ENCODE assay signal across 8 cellular contexts in the genomic region with DNA sequence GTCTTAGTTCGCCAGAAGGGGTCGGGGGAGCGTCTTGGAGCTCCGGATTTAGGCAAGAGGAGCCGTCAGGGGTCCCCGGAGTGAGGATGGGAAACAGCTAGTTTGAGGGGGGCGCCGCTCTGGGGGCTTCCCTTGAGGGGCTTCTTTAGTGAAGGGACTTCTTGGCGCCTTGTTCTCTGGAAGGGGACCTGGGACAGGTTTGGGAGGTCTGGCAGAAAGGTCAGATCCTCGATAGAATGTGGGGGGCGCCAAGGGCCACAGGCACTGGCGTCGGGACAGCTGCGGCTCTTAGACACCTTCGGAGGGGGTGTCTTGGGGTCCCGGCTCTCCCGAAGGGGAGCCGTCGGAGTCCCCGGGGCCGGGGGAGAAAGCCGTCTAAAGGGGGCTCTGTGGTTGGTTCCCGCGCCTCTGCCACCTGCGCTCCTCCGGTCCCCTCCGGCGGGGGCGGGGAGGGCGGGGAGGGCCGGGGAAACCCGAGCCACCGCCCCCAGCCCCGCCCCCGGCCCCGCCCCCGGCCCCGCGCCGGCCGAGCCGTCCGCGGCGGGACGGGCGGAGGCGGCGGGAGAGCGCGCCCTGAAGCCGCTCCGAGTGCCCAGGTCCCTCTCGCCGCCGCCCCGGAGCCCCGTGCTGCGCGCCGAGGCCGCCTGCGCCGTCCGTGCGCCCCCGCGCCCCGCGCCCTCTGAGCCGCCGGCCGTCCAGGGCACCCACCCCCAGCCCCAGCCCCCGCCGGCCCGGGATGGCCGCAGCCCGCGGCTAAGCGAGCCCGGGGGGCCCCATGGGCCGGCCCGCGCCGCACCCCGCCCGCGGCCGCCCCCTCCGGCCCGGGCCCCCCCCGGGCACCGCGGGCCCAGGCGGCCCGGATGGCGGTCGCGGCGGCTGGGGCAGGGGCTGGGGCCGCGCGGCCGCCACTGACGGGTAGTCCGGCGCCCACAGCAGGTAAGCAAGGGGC. TPM values are rescaled to one million over a fixed set of nuclear protein-coding genes. Genes with fewer than 3 reads are reported as not detected.
A peak's percentile ranks its signal among the peaks of the same experiment; 100 is the strongest.
DNase-seq lines count a peak whose midpoint lies in the region; ATAC-seq and TF ChIP-seq lines count a peak whose summit lies in the region.

Gene NRTN, plus strand, starts transcription at position 552 of the 949 bp plus-strand sequence. CDS start 19,099 bp downstream, outside the sequence.

- H3K27ac Mint-ChIP-seq in stimulated activated naive CD8-positive, alpha-beta T cell treated with anti-CD3 and anti-CD28 coated beads, Interleukin-15, amount 100 ng/mL, for 72 hours, result peak within 1 kb of the TSS; percentile 96 to 97

- BruUV-seq in HCT116 (replicated peaks; lab: Mats Ljungman, UMichigan), result no TSS peak

- H3K4me3 Mint-ChIP-seq in stimulated activated naive CD8-positive, alpha-beta T cell treated with anti-CD3 and anti-CD28 coated beads, Interleukin-15, amount 100 ng/mL, for 72 hours, result peak within 1 kb of the TSS; percentile 94 to 98

- H3K4me1 Mint-ChIP-seq in stimulated activated naive CD8-positive, alpha-beta T cell treated with anti-CD3 and anti-CD28 coated beads, Interleukin-15, amount 100 ng/mL, for 72 hours, result peaks cover 45% of the 10 kb centered on the region

- H3K9ac ChIP-seq in HCT116 (ENCODE audit: low read length), result peak within 1 kb of the TSS; percentile 65

- H3K4me1 ChIP-seq in HCT116 (ENCODE audit: control insufficient read depth in 1 of 2, insufficient read depth in 2 of 2, low read length in 2 of 2) (peaks cover 5 to 24% of the 10 kb centered on the region in 2 experiments), RWPE2 (ENCODE audit: insufficient read depth, poor library complexity, severe bottlenecking) (no peaks in the 10 kb centered on the region), ascending aorta (peaks cover 3% of the 10 kb centered on the region in 2 donors), thyroid gland (peaks cover 9 to 25% of the 10 kb centered on the region in 2 donors)

- 5 to 12% methylated on average over 5 to 15 of the region's 107 CpGs for WGBS in thyroid gland, 2 donors

- no peaks in the 10 kb centered on the region for H3K9me3 Mint-ChIP-seq in stimulated activated naive CD8-positive, alpha-beta T cell treated with anti-CD3 and anti-CD28 coated beads, Interleukin-15, amount 100 ng/mL, for 72 hours

- H3K27me3 Mint-ChIP-seq in stimulated activated naive CD8-positive, alpha-beta T cell treated with anti-CD3 and anti-CD28 coated beads, Interleukin-15, amount 100 ng/mL, for 72 hours, result peaks cover 56% of the 10 kb centered on the region

- peak; percentile 57 for ATAC-seq in HCT116
- no peak for ATAC-seq in RWPE2 (ENCODE audit: low read depth)
- peak; percentile 27 for ATAC-seq in stimulated activated naive CD8-positive, alpha-beta T cell treated with anti-CD3 and anti-CD28 coated beads, Interleukin-15, amount 100 ng/mL, for 72 hours
- no peak for ATAC-seq in HG02981 (IDR thresholded peaks at IDR 0.05; ENCODE audit: unreplicated experiment)

- peak within 1 kb of the TSS; percentile 94 for H3K4me2 ChIP-seq in HCT116 (ENCODE audit: low read length)

- intact Hi-C loops in HCT116 (cut with micrococcal nuclease), result loop anchor here (1.0 to 2.0 kb wide), 3 partner anchors 22 to 218 kb away; no protein-coding TSS in a partner anchor
- intact Hi-C loops in ascending aorta (cut with DNase I), result loop anchor here (1.0 to 10.0 kb wide), 2 partner anchors 99 to 220 kb away; partner anchors contain the start of gene NDUFA11
- intact Hi-C loops in thyroid gland (cut with DNase I), result loop anchor here (2.0 to 10.0 kb wide), 3 partner anchors 88 to 218 kb away; no protein-coding TSS in a partner anchor

- H3K4me3 ChIP-seq in HCT116 (replicated peaks in 1 of 2; ENCODE audit: low read depth in 1 of 2, low read length in 2 of 2) (peak within 1 kb of the TSS; percentile 65 to 70), RWPE2 (ENCODE audit: severe bottlenecking) (peak within 1 kb of the TSS; percentile 25), ascending aorta (peak within 1 kb of the TSS; percentile 33 to 49), kidney epithelial cell (ENCODE audit: low read depth, low read length) (peak within 1 kb of the TSS; percentile 10), thyroid gland (replicated peaks in 1 of 3) (peak within 1 kb of the TSS in 1 of 3 donors; percentile 35)

- no peaks in the 10 kb centered on the region for H3K27me3 ChIP-seq in HCT116 (ENCODE audit: insufficient read depth, low read length)
- H3K27me3 ChIP-seq in RWPE2 (ENCODE audit: insufficient read depth, poor library complexity, severe bottlenecking), result peaks cover 12% of the 10 kb centered on the region
- H3K27me3 ChIP-seq in ascending aorta, result peaks cover 16% of the 10 kb centered on the region
- peaks cover 33% of the 10 kb centered on the region for H3K27me3 ChIP-seq in kidney epithelial cell (ENCODE audit: control insufficient read depth, insufficient read depth, low read length)
- peaks cover 3% of the 10 kb centered on the region for H3K27me3 ChIP-seq in thyroid gland

- TF ChIP-seq POLR2A in HCT116 (IDR thresholded peaks at IDR 0.05; ENCODE audit: borderline replicate concordance, extremely low read depth, insufficient read depth, insufficient read length) (no peak), thyroid gland (IDR thresholded peaks at IDR 0.05) (no peak)

- RAD21 ChIA-PET in HCT116 (lab: Charles Lee; ENCODE audit: low non-redundant PET in 1 of 2, low total read pairs in 2 of 2, uncharacterized antibody in 2 of 2, unreplicated experiment in 2 of 2), result interaction anchor here (0.5 to 1.8 kb wide), 10 partner anchors 10 to 241 kb away, joined by 3 to 10 read pairs (median 4); partner anchors contain the start of genes LONP1 (in 1 of the 2) and NDUFA11 (in 1 of the 2)

- H3K79me2 ChIP-seq in HCT116 (ENCODE audit: insufficient read depth, low read length), result no peaks in the 10 kb centered on the region

- H2AFZ ChIP-seq in HCT116 (ENCODE audit: low read depth, low read length, poor library complexity, severe bottlenecking), result peak within 1 kb of the TSS; percentile 88

- H3K27ac ChIP-seq in HCT116 (ENCODE audit: low read depth, low read length), result peak within 1 kb of the TSS; percentile 24; the same call in 1 of the 2 replicates
- no peak within 1 kb of the TSS for H3K27ac ChIP-seq in RWPE2 (ENCODE audit: poor library complexity, severe bottlenecking)
- H3K27ac ChIP-seq in ascending aorta, result no peak within 1 kb of the TSS
- peak within 1 kb of the TSS in 1 of 3 donors; percentile 58 for H3K27ac ChIP-seq in thyroid gland

- CTCF ChIA-PET in HCT116 (lab: Charles Lee), result interaction anchor here (0.6 to 2.2 kb wide), 44 partner anchors 9 to 934 kb away, joined by 3 to 49 read pairs (median 4); partner anchors contain the start of genes CATSPERD, DUS3L, FUT5 and NDUFA11

- TF ChIP-seq CTCF in HCT116 (IDR thresholded peaks at IDR 0.05 in 2 of 3, conservative IDR thresholded peaks at IDR 0.05 in 1 of 3; ENCODE audit: borderline replicate concordance in 1 of 3, insufficient read depth in 1 of 3, low read depth in 2 of 3, low read length in 2 of 3) (no peak), RWPE2 (IDR thresholded peaks at IDR 0.05; ENCODE audit: poor library complexity, severe bottlenecking) (no peak), ascending aorta (IDR thresholded peaks at IDR 0.05) (no peak), kidney epithelial cell (IDR thresholded peaks at IDR 0.05; ENCODE audit: insufficient read depth, low read length, poor library complexity, severe bottlenecking) (no peak), thyroid gland (IDR thresholded peaks at IDR 0.05) (no peak)

- H3K36me3 ChIP-seq in HCT116 (ENCODE audit: control insufficient read depth in 1 of 2, insufficient read depth in 2 of 2, low read length in 2 of 2) (no peaks in the 10 kb centered on the region), RWPE2 (ENCODE audit: low read depth) (no peaks in the 10 kb centered on the region), ascending aorta (no peaks in the 10 kb centered on the region), kidney epithelial cell (ENCODE audit: control insufficient read depth, insufficient read depth, low read length) (no peaks in the 10 kb centered on the region), thyroid gland (no peaks in the 10 kb centered on the region)

- no peaks in the 10 kb centered on the region for H3K9me2 ChIP-seq in HCT116 (ENCODE audit: insufficient read depth)

- no peak for TF ChIP-seq RAD21 in HCT116 (IDR thresholded peaks at IDR 0.05; ENCODE audit: low read depth)

- DNase-seq in HCT116 (ENCODE audit: low read depth, low spot score) (no peak), RWPE2 (ENCODE audit: low spot score) (no peak), ascending aorta (ENCODE audit: low spot score in 2 of 2) (no peak), kidney epithelial cell (ENCODE audit: low read depth) (no peak), globus pallidus (ENCODE audit: low spot score) (no peak), thyroid gland (no peak)
- peak; percentile 50 to 54 for DNase-seq in stimulated activated naive CD8-positive, alpha-beta T cell treated with anti-CD3 and anti-CD28 coated beads, Interleukin-15, amount 100 ng/mL, for 72 hours

- H3K9me3 ChIP-seq in HCT116 (ENCODE audit: control insufficient read depth in 1 of 2, insufficient read depth in 1 of 2, low read depth in 1 of 2, low read length in 2 of 2) (no peaks in the 10 kb centered on the region), RWPE2 (ENCODE audit: severe bottlenecking) (no peaks in the 10 kb centered on the region), ascending aorta (no peaks in the 10 kb centered on the region), thyroid gland (no peaks in the 10 kb centered on the region)

- no peaks in the 10 kb centered on the region for H4K20me1 ChIP-seq in HCT116 (ENCODE audit: insufficient read depth)

- POLR2A ChIA-PET in HCT116 (lab: Charles Lee), result interaction anchor here (0.9 to 1.7 kb wide), 8 partner anchors 10 to 174 kb away, joined by 3 to 22 read pairs (median 6); partner anchors contain the start of genes DUS3L and RPL36

TF ChIP-seq in HCT116, 20 proteins besides CTCF, POLR2A, EP300 and RAD21:
- TF ChIP-seq EGR1 (IDR thresholded peaks at IDR 0.05; ENCODE audit: low read depth) (0 out of 2 replicates have a peak, but pooled peaks have one; percentile 44), EZH2phosphoT487 (IDR thresholded peaks at IDR 0.05; ENCODE audit: borderline replicate concordance) (no peak), POLR2AphosphoS5 (IDR thresholded peaks at IDR 0.05; ENCODE audit: low read depth, low read length) (peak; percentile 28; the same call in 1 of the 2 replicates)

RNA-seq across cellular contexts. Expression of gene NRTN, which starts in this region (rescaled TPM):
- 11.5 TPM for total RNA-seq in HCT116 (2021; ENCODE audit: unreplicated experiment)
- polyA plus RNA-seq in HCT116 (2012), result 8.1 and 8.2 TPM in 2 replicates
- total RNA-seq in ascending aorta, result 0.85 TPM
- 0.14 and 1.0 TPM in 2 replicates for total RNA-seq in kidney epithelial cell
- total RNA-seq in thyroid gland, result 1 to 10 TPM in 3 of 4 donors, under 1 TPM in 1; 0.71 to 8.1 (median 1.3) TPM

Comparison
In these comparisons a context has a peak if more than half of its experiments do, and no peak if none do; other contexts are left out.
1. ATAC-seq: peak in HCT116 (single experiment) and stimulated activated naive CD8-positive, alpha-beta T cell treated with anti-CD3 and anti-CD28 coated beads, Interleukin-15, amount 100 ng/mL, for 72 hours (single experiment); none in RWPE2 (single experiment) and HG02981 (single experiment).
2. DNase-seq: peak in stimulated activated naive CD8-positive, alpha-beta T cell treated with anti-CD3 and anti-CD28 coated beads, Interleukin-15, amount 100 ng/mL, for 72 hours (2 of 2); none in HCT116 (single experiment), RWPE2 (single experiment), ascending aorta (0 of 2), kidney epithelial cell (single experiment), globus pallidus (single experiment) and thyroid gland (0 of 2).